ENCODE assay signal across 2 cellular contexts in the genomic region with DNA sequence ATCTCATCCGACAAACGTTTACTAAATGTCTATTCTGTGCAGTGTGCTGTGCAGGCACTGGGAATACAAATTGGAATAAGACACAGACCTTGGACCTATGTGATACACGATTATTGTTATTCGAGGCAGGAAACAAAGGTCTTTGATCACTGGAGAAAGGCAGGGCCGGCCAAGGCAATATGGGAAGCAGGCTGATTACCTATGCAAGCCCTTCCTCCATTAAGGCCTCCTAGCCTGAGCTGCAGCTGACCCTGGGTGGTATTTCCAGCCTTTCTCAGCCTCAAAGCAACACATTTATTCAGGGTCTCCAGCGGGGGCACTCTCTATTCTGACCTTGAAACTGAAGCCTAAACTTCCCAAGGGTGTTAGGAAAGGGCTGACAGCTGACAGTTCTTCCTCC.
TF ChIP-seq lines count a peak whose summit lies in the region.

No MANE protein-coding gene starts in this region.

TF ChIP-seq in HepG2, 621 proteins besides CTCF, POLR2A, EP300 and RAD21:
- TF ChIP-seq SOX5 (CRISPR knock-in tag; IDR thresholded peaks at IDR 0.05; ENCODE audit: borderline replicate concordance) (peak; percentile 34; the same call in 1 of the 2 replicates), HOXD1 (CRISPR knock-in tag; IDR thresholded peaks at IDR 0.05) (no peak)

TF ChIP-seq in K562, 482 proteins besides CTCF, POLR2A, EP300 and RAD21:
- TF ChIP-seq, protein P1, sequence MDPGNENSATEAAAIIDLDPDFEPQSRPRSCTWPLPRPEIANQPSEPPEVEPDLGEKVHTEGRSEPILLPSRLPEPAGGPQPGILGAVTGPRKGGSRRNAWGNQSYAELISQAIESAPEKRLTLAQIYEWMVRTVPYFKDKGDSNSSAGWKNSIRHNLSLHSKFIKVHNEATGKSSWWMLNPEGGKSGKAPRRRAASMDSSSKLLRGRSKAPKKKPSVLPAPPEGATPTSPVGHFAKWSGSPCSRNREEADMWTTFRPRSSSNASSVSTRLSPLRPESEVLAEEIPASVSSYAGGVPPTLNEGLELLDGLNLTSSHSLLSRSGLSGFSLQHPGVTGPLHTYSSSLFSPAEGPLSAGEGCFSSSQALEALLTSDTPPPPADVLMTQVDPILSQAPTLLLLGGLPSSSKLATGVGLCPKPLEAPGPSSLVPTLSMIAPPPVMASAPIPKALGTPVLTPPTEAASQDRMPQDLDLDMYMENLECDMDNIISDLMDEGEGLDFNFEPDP (CRISPR knock-in tag; IDR thresholded peaks at IDR 0.05), result no peak
- TF ChIP-seq, protein P2, sequence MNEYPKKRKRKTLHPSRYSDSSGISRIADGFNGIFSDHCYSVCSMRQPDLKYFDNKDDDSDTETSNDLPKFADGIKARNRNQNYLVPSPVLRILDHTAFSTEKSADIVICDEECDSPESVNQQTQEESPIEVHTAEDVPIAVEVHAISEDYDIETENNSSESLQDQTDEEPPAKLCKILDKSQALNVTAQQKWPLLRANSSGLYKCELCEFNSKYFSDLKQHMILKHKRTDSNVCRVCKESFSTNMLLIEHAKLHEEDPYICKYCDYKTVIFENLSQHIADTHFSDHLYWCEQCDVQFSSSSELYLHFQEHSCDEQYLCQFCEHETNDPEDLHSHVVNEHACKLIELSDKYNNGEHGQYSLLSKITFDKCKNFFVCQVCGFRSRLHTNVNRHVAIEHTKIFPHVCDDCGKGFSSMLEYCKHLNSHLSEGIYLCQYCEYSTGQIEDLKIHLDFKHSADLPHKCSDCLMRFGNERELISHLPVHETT (CRISPR knock-in tag; conservative IDR thresholded peaks at IDR 0.05 in 1 of 2, IDR thresholded peaks at IDR 0.05 in 1 of 2), result no peak
- TF ChIP-seq, protein P3, sequence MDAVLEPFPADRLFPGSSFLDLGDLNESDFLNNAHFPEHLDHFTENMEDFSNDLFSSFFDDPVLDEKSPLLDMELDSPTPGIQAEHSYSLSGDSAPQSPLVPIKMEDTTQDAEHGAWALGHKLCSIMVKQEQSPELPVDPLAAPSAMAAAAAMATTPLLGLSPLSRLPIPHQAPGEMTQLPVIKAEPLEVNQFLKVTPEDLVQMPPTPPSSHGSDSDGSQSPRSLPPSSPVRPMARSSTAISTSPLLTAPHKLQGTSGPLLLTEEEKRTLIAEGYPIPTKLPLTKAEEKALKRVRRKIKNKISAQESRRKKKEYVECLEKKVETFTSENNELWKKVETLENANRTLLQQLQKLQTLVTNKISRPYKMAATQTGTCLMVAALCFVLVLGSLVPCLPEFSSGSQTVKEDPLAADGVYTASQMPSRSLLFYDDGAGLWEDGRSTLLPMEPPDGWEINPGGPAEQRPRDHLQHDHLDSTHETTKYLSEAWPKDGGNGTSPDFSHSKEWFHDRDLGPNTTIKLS (IDR thresholded peaks at IDR 0.05; ENCODE audit: borderline replicate concordance, low read depth), result no peak
- TF ChIP-seq, protein P4, sequence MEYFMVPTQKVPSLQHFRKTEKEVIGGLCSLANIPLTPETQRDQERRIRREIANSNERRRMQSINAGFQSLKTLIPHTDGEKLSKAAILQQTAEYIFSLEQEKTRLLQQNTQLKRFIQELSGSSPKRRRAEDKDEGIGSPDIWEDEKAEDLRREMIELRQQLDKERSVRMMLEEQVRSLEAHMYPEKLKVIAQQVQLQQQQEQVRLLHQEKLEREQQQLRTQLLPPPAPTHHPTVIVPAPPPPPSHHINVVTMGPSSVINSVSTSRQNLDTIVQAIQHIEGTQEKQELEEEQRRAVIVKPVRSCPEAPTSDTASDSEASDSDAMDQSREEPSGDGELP (CRISPR knock-in tag; IDR thresholded peaks at IDR 0.05; ENCODE audit: borderline replicate concordance), result 0 out of 2 replicates have a peak, but pooled peaks have one; percentile 16
